11 cellular contexts compared by ENCODE assay signal in genomic region chr7:131164025-131164899, GRCh38.
DNase-seq lines count a peak whose midpoint lies in the region; ATAC-seq, FAIRE-seq and TF ChIP-seq lines count a peak whose summit lies in the region.
"Had no signal": no experiment of that assay in that cellular context is flagged by ENCODE, and none has a peak within 500 bp of the region (broad histone marks: within the 10 kb centered on the region; RNA-seq: fewer than 3 reads in every experiment).

No MANE protein-coding gene starts in this region.

- peak; percentile 76 for FAIRE-seq in astrocyte (lab: Jason Lieb, UNC)

- no peaks in the 10 kb centered on the region for H3K27me3 Mint-ChIP-seq in astrocyte (ENCODE audit: low read depth, unreplicated experiment)
- H3K27me3 Mint-ChIP-seq: B cell had no signal

- TF ChIP-seq CTCF in astrocyte (IDR thresholded peaks at IDR 0.05; ENCODE audit: insufficient read depth, low read depth, low read length): no peak

- H3K9me3 ChIP-seq in astrocyte (ENCODE audit: insufficient read depth, low read depth, low read length): no peaks in the 10 kb centered on the region

- H3K9ac ChIP-seq in astrocyte (ENCODE audit: low read length): peak overlapping the region; percentile 61

- H3K36me3 ChIP-seq in ACC112 (ENCODE audit: insufficient read depth, low read length) (no peaks in the 10 kb centered on the region), astrocyte (ENCODE audit: insufficient read depth, low read length) (no peaks in the 10 kb centered on the region)

- no peaks in the 10 kb centered on the region for H4K20me1 ChIP-seq in astrocyte (ENCODE audit: insufficient read depth, low read length)

- H3K27ac ChIP-seq in ACC112 (ENCODE audit: low read depth, low read length) (peak overlapping the region; percentile 88), astrocyte (ENCODE audit: low read depth, low read length) (peak overlapping the region; percentile 80)

- no peak overlapping the region for H3K4me3 Mint-ChIP-seq in astrocyte (ENCODE audit: unreplicated experiment)
- H3K4me3 Mint-ChIP-seq: B cell, IgD-negative memory B cell had no signal

- no peaks in the 10 kb centered on the region for H3K9me3 Mint-ChIP-seq in astrocyte (ENCODE audit: unreplicated experiment)
- H3K9me3 Mint-ChIP-seq: IgD-negative memory B cell had no signal

- H3K27me3 ChIP-seq in ACC112 (ENCODE audit: insufficient read depth, low read length) (no peaks in the 10 kb centered on the region), astrocyte (ENCODE audit: insufficient read depth, low read length) (no peaks in the 10 kb centered on the region)

- no peaks in the 10 kb centered on the region for H3K36me3 Mint-ChIP-seq in astrocyte (ENCODE audit: low read depth, unreplicated experiment)

- peak overlapping the region; percentile 61 for H3K4me2 ChIP-seq in astrocyte (ENCODE audit: low read length)

- H3K4me1 ChIP-seq in ACC112 (ENCODE audit: control insufficient read depth, insufficient read depth, low read length, unreplicated experiment): peaks cover 29% of the 10 kb centered on the region
- peaks cover 39% of the 10 kb centered on the region for H3K4me1 ChIP-seq in astrocyte (ENCODE audit: insufficient read depth, low read length)

- H3K79me2 ChIP-seq in ACC112 (ENCODE audit: control insufficient read depth, insufficient read depth, low read length, unreplicated experiment): no peaks in the 10 kb centered on the region
- no peaks in the 10 kb centered on the region for H3K79me2 ChIP-seq in astrocyte (ENCODE audit: insufficient read depth, low read length)

- peak overlapping the region; percentile 80 for H3K27ac Mint-ChIP-seq in astrocyte (ENCODE audit: unreplicated experiment)
- H3K27ac Mint-ChIP-seq: B cell, IgD-negative memory B cell had no signal

- peaks cover 27% of the 10 kb centered on the region for H3K4me1 Mint-ChIP-seq in astrocyte (ENCODE audit: low read depth, unreplicated experiment)
- H3K4me1 Mint-ChIP-seq: B cell, IgD-negative memory B cell had no signal

- H3K4me3 ChIP-seq in ACC112 (ENCODE audit: low read depth, low read length) (peak overlapping the region; percentile 25; the same call in 1 of the 2 replicates), astrocyte (ENCODE audit: insufficient read depth, low read depth, low read length) (no peak overlapping the region)

- DNase-seq in HPDE6-E6E7 (ENCODE audit: extremely low spot score): peak; percentile 36
- DNase-seq in astrocyte (ENCODE audit: low read depth): peak; percentile 88
- peak; percentile 15 for DNase-seq in iPS-NIHi11 (ENCODE audit: low spot score)
- DNase-seq in activated T-cell treated with anti-CD3 and anti-CD28 coated beads for 4 hours: no peak
- no peak for DNase-seq in activated T-cell treated with anti-CD3 and anti-CD28 coated beads, Interleukin-2, amount 50 U/mL, for 1 hour
- no peak for DNase-seq in activated CD4-positive, alpha-beta T cell treated with anti-CD3 and anti-CD28 coated beads for 1 hour
- DNase-seq: anterior cingulate cortex had no signal

- ATAC-seq in HG03280 (IDR thresholded peaks at IDR 0.05; ENCODE audit: unreplicated experiment): no peak

- H2AFZ ChIP-seq in ACC112 (ENCODE audit: low read length, unreplicated experiment) (no peak overlapping the region), astrocyte (ENCODE audit: low read depth, low read length) (peak overlapping the region; percentile 20)

Comparison
In these comparisons a context has a peak if more than half of its experiments do, and no peak if none do; other contexts are left out.
1. DNase-seq: peak in HPDE6-E6E7 (single experiment), astrocyte (single experiment) and iPS-NIHi11 (single experiment); none in activated T-cell treated with anti-CD3 and anti-CD28 coated beads for 4 hours (single experiment), activated T-cell treated with anti-CD3 and anti-CD28 coated beads, Interleukin-2, amount 50 U/mL, for 1 hour (single experiment) and activated CD4-positive, alpha-beta T cell treated with anti-CD3 and anti-CD28 coated beads for 1 hour (single experiment).